8 cellular contexts compared by ENCODE assay signal in genomic region chr13:24995225-24995804, GRCh38.
DNase-seq lines count a peak whose midpoint lies in the region; ATAC-seq and TF ChIP-seq lines count a peak whose summit lies in the region.

No MANE protein-coding gene starts in this region.

- H3K4me3 ChIP-seq in GM12875 (ENCODE audit: low read depth, low read length) (no peak overlapping the region), tibial nerve (no peak overlapping the region)

- no peaks in the 10 kb centered on the region for H3K9me3 ChIP-seq in tibial nerve

- no peaks in the 10 kb centered on the region for H3K36me3 ChIP-seq in tibial nerve

- H3K4me1 ChIP-seq in tibial nerve: no peaks in the 10 kb centered on the region

- DNase-seq in NK-92 treated with Interleukin-12 subunit alpha and Interleukin-12 subunit beta, amount 100 ng/mL, for 24 hours (lab: John Stamatoyannopoulos, UW): peak; percentile 43
- DNase-seq in activated CD8-positive, alpha-beta T cell treated with anti-CD3 and anti-CD28 coated beads for 36 hours: peak; percentile 76
- DNase-seq in naive thymus-derived CD8-positive, alpha-beta T cell: peak in 9 of 10 donors; percentile 19 to 78 (median 52)
- peak in 1 of 2 donors; percentile 76 for DNase-seq in tibial nerve (ENCODE audit: low spot score in 2 of 2)

- peaks cover 21% of the 10 kb centered on the region for H3K27me3 Mint-ChIP-seq in activated CD8-positive, alpha-beta T cell treated with anti-CD3 and anti-CD28 coated beads for 36 hours
- H3K27me3 Mint-ChIP-seq in naive thymus-derived CD8-positive, alpha-beta T cell: peaks cover 20 to 44% (median 27%) of the 10 kb centered on the region in 5 donors

- H3K4me3 Mint-ChIP-seq in activated CD8-positive, alpha-beta T cell treated with anti-CD3 and anti-CD28 coated beads for 36 hours: no peak overlapping the region
- H3K4me3 Mint-ChIP-seq in naive thymus-derived CD8-positive, alpha-beta T cell: no peak overlapping the region

- H3K36me3 Mint-ChIP-seq in activated CD8-positive, alpha-beta T cell treated with anti-CD3 and anti-CD28 coated beads for 36 hours (ENCODE audit: low read depth): no peaks in the 10 kb centered on the region
- H3K36me3 Mint-ChIP-seq in naive thymus-derived CD8-positive, alpha-beta T cell: no peaks in the 10 kb centered on the region

- no peak overlapping the region for H3K27ac ChIP-seq in 22Rv1
- no peak overlapping the region for H3K27ac ChIP-seq in tibial nerve

- no peaks in the 10 kb centered on the region for H3K9me3 Mint-ChIP-seq in activated CD8-positive, alpha-beta T cell treated with anti-CD3 and anti-CD28 coated beads for 36 hours
- H3K9me3 Mint-ChIP-seq in naive thymus-derived CD8-positive, alpha-beta T cell: no peaks in the 10 kb centered on the region

- CTCF ChIA-PET in activated CD8-positive, alpha-beta T cell treated with anti-CD3 and anti-CD28 coated beads for 36 hours (lab: Charles Lee): interaction anchor here (0.6 to 2.3 kb wide), 33 partner anchors 9 to 1038 kb away, joined by 3 to 13 read pairs (median 4); no protein-coding TSS in a partner anchor

- H3K27ac Mint-ChIP-seq in activated CD8-positive, alpha-beta T cell treated with anti-CD3 and anti-CD28 coated beads for 36 hours: no peak overlapping the region
- no peak overlapping the region for H3K27ac Mint-ChIP-seq in naive thymus-derived CD8-positive, alpha-beta T cell

- 8 to 11% methylated on average over 6 of the region's 6 CpGs for WGBS in tibial nerve, 2 donors

- TF ChIP-seq EP300 in Ishikawa (IDR thresholded peaks at IDR 0.05; ENCODE audit: borderline replicate concordance) (no peak), tibial nerve (IDR thresholded peaks at IDR 0.05) (no peak)

- POLR2A ChIA-PET in activated CD8-positive, alpha-beta T cell treated with anti-CD3 and anti-CD28 coated beads for 36 hours (lab: Charles Lee): no interaction called here
- POLR2A ChIA-PET in naive thymus-derived CD8-positive, alpha-beta T cell (lab: Charles Lee): no interaction called here

- peaks cover 0 to 4% of the 10 kb centered on the region in 2 donors for H3K27me3 ChIP-seq in tibial nerve

- H3K4me1 Mint-ChIP-seq in activated CD8-positive, alpha-beta T cell treated with anti-CD3 and anti-CD28 coated beads for 36 hours (ENCODE audit: low read depth): peaks cover 3% of the 10 kb centered on the region
- peaks cover 4 to 6% (median 5%) of the 10 kb centered on the region in 4 donors for H3K4me1 Mint-ChIP-seq in naive thymus-derived CD8-positive, alpha-beta T cell

- intact Hi-C loops in activated CD8-positive, alpha-beta T cell treated with anti-CD3 and anti-CD28 coated beads for 36 hours (cut with micrococcal nuclease): no loop called here

- peak; percentile 94 for TF ChIP-seq CTCF in 22Rv1 (IDR thresholded peaks at IDR 0.05)
- TF ChIP-seq CTCF in GM12875 (IDR thresholded peaks at IDR 0.05; ENCODE audit: borderline replicate concordance, insufficient read depth, low read depth, low read length): peak; percentile 63; the same call in 1 of the 2 replicates
- peak; percentile 83 for TF ChIP-seq CTCF in activated CD8-positive, alpha-beta T cell treated with anti-CD3 and anti-CD28 coated beads for 36 hours (IDR thresholded peaks at IDR 0.05)
- TF ChIP-seq CTCF in tibial nerve (IDR thresholded peaks at IDR 0.05): peak; percentile 55 to 77 (median 66)

- peak; percentile 83 for ATAC-seq in activated CD8-positive, alpha-beta T cell treated with anti-CD3 and anti-CD28 coated beads for 36 hours
- ATAC-seq in esophagus mucosa: peak; percentile 74
- peak; percentile 78 to 85 for ATAC-seq in naive thymus-derived CD8-positive, alpha-beta T cell

- peak; percentile 83 for TF ChIP-seq RAD21 in Ishikawa (IDR thresholded peaks at IDR 0.05; ENCODE audit: low read depth)

- TF ChIP-seq POLR2A in tibial nerve (IDR thresholded peaks at IDR 0.05): no peak

TF ChIP-seq in Ishikawa, 13 proteins besides CTCF, POLR2A, EP300 and RAD21:
- TF ChIP-seq YY1 (IDR thresholded peaks at IDR 0.05; ENCODE audit: low read depth): no peak
- no peak for TF ChIP-seq TEAD4 (IDR thresholded peaks at IDR 0.05)
- no peak for TF ChIP-seq EGR1 (IDR thresholded peaks at IDR 0.05)
- no peak for TF ChIP-seq CEBPB (IDR thresholded peaks at IDR 0.05)
- TF ChIP-seq REST (IDR thresholded peaks at IDR 0.05; ENCODE audit: low read depth): no peak
- no peak for TF ChIP-seq FOXM1 (IDR thresholded peaks at IDR 0.05; ENCODE audit: borderline replicate concordance, low read depth)
- no peak for TF ChIP-seq CREB1 (IDR thresholded peaks at IDR 0.05; ENCODE audit: low read depth)
- TF ChIP-seq MAX (IDR thresholded peaks at IDR 0.05): no peak
- TF ChIP-seq ZBTB7A (IDR thresholded peaks at IDR 0.05; ENCODE audit: low read depth): no peak
- TF ChIP-seq TAF1 (IDR thresholded peaks at IDR 0.05; ENCODE audit: low read depth): no peak
- no peak for TF ChIP-seq NFIC (IDR thresholded peaks at IDR 0.05)
